In the genomic region with DNA sequence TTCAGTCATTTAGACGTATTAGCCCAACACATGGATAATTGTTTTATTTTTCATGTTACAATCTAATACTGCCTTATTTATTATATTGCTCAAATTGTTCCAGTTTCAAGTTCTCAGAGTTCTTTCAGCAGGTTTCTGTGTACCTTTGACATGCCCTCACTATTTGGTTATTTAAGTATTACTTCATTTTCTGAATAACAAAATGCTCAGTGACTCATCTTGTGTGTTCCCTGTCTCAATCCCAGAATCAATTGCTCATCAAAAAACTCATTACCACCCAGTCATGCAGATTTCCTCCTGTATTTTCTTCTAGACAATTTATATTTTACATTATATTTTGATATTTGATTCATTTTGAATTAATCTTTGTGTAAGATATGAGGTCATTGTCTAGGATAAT, we compare ENCODE assay signal across 26 cellular contexts.
DNase-seq lines count a peak whose midpoint lies in the region; ATAC-seq, FAIRE-seq and TF ChIP-seq lines count a peak whose summit lies in the region.
"Had no signal": no experiment of that assay in that cellular context is flagged by ENCODE, and none has a peak within 500 bp of the region (broad histone marks: within the 10 kb centered on the region; RNA-seq: fewer than 3 reads in every experiment).

No MANE protein-coding gene starts in this region.

- no TSS peak for BruUV-seq in PC-3 (replicated peaks; lab: Mats Ljungman, UMichigan)

- H2AFZ ChIP-seq in PC-3 (ENCODE audit: low read length) (no peak overlapping the region), keratinocyte (ENCODE audit: control insufficient read depth, low read length) (no peak overlapping the region)

- POLR2A ChIA-PET in PC-3 (lab: Charles Lee; ENCODE audit: unreplicated experiment), result no interaction called here

- H4K20me1 ChIP-seq in PC-3 (ENCODE audit: low read length) (no peaks in the 10 kb centered on the region), keratinocyte (ENCODE audit: control insufficient read depth, extremely low read depth, insufficient read depth, low read length) (no peaks in the 10 kb centered on the region)
- H4K20me1 ChIP-seq: BLaER1 treated with 17β-estradiol and CSF1 and Interleukin-3, amounts not matched to agents 10 nM and 100 nM had no signal

- no peaks in the 10 kb centered on the region for H3K9me1 ChIP-seq in keratinocyte (ENCODE audit: control insufficient read depth, extremely low read depth, insufficient read depth, low read length)

- ATAC-seq in PC-3 (no peak), HG03520 (IDR thresholded peaks at IDR 0.05; ENCODE audit: unreplicated experiment) (no peak), GM19328 (IDR thresholded peaks at IDR 0.05; ENCODE audit: unreplicated experiment) (no peak)
- ATAC-seq: heart left ventricle, left ventricle myocardium superior, sciatic nerve had no signal

- intact Hi-C loops in PC-3 (cut with micrococcal nuclease), result no loop called here

- dilution Hi-C loops in keratinocyte (cut with MboI; ENCODE audit: extremely low pct_ligation_motif_present, low sequenced_read_pairs), result no loop called here

- CTCF ChIA-PET in PC-3 (lab: Charles Lee), result no interaction called here

- H3K4me1 ChIP-seq in PC-3 (ENCODE audit: insufficient read depth, low read length) (no peaks in the 10 kb centered on the region), keratinocyte (ENCODE audit: control insufficient read depth, extremely low read depth, insufficient read depth, low read length) (peaks cover 6% of the 10 kb centered on the region)
- H3K4me1 ChIP-seq: BLaER1 treated with 17β-estradiol and CSF1 and Interleukin-3, amounts not matched to agents 10 nM and 100 nM; Caco-2; esophagus squamous epithelium; HAP-1; heart left ventricle; upper lobe of left lung had no signal

- H3K4me3 ChIP-seq in PC-3 (ENCODE audit: low read length) (no peak overlapping the region), choroid plexus epithelial cell (ENCODE audit: low read depth, low read length) (no peak overlapping the region), keratinocyte (ENCODE audit: control insufficient read depth in 2 of 3, extremely low read depth in 1 of 3, insufficient read depth in 2 of 3, low read depth in 1 of 3, low read length in 3 of 3) (no peak overlapping the region), brain microvascular endothelial cell (ENCODE audit: low read depth, low read length) (no peak overlapping the region)
- H3K4me3 ChIP-seq: BLaER1 treated with 17β-estradiol and CSF1 and Interleukin-3, amounts not matched to agents 10 nM and 100 nM; esophagus squamous epithelium; HAP-1; heart left ventricle; upper lobe of left lung had no signal

- H3K36me3 ChIP-seq in PC-3 (ENCODE audit: low read depth, low read length) (no peaks in the 10 kb centered on the region), keratinocyte (ENCODE audit: control insufficient read depth in 2 of 2, extremely low read depth in 1 of 2, insufficient read depth in 2 of 2, low read length in 2 of 2) (no peaks in the 10 kb centered on the region), brain microvascular endothelial cell (replicated peaks) (no peaks in the 10 kb centered on the region)
- H3K36me3 ChIP-seq: BLaER1 treated with 17β-estradiol and CSF1 and Interleukin-3, amounts not matched to agents 10 nM and 100 nM; esophagus squamous epithelium; HAP-1; heart left ventricle; upper lobe of left lung had no signal

- in situ Hi-C loops in brain microvascular endothelial cell (cut with HindIII; ENCODE audit: low pct_ligation_motif_present, low sequenced_read_pairs), result no loop called here

- H3K9ac ChIP-seq in PC-3 (ENCODE audit: low read length), result no peak overlapping the region
- no peak overlapping the region for H3K9ac ChIP-seq in keratinocyte (ENCODE audit: control insufficient read depth, extremely low read depth, insufficient read depth, low read length)
- H3K9ac ChIP-seq: BLaER1 treated with 17β-estradiol and CSF1 and Interleukin-3, amounts not matched to agents 10 nM and 100 nM had no signal

- H3K4me2 ChIP-seq in PC-3 (ENCODE audit: low read length), result no peak overlapping the region
- H3K4me2 ChIP-seq in keratinocyte (ENCODE audit: control insufficient read depth, extremely low read depth, insufficient read depth, low read depth, low read length), result no peak overlapping the region
- H3K4me2 ChIP-seq: BLaER1 treated with 17β-estradiol and CSF1 and Interleukin-3, amounts not matched to agents 10 nM and 100 nM had no signal

- no peaks in the 10 kb centered on the region for H3K27me3 ChIP-seq in PC-3 (ENCODE audit: low read length)
- no peaks in the 10 kb centered on the region for H3K27me3 ChIP-seq in keratinocyte (ENCODE audit: control insufficient read depth, extremely low read depth, insufficient read depth, low read length)
- no peaks in the 10 kb centered on the region for H3K27me3 ChIP-seq in brain microvascular endothelial cell (replicated peaks)
- H3K27me3 ChIP-seq: BLaER1 treated with 17β-estradiol and CSF1 and Interleukin-3, amounts not matched to agents 10 nM and 100 nM; esophagus squamous epithelium; heart left ventricle; upper lobe of left lung had no signal

- no peaks in the 10 kb centered on the region for H3F3A ChIP-seq in PC-3 (ENCODE audit: low read length, unreplicated experiment)

- FAIRE-seq in keratinocyte (lab: Jason Lieb, UNC), result no peak

- H3K79me2 ChIP-seq in PC-3 (ENCODE audit: low read length), result no peaks in the 10 kb centered on the region
- no peaks in the 10 kb centered on the region for H3K79me2 ChIP-seq in keratinocyte (ENCODE audit: control insufficient read depth, insufficient read depth, low read length)

- TF ChIP-seq CTCF in PC-3 (conservative IDR thresholded peaks at IDR 0.05; ENCODE audit: low read depth, low read length), result no peak
- TF ChIP-seq CTCF in choroid plexus epithelial cell (conservative IDR thresholded peaks at IDR 0.05; ENCODE audit: low read depth, low read length), result no peak
- no peak for TF ChIP-seq CTCF in keratinocyte (optimal IDR thresholded peaks at IDR 0.05 in 1 of 3, IDR thresholded peaks at IDR 0.05 in 1 of 3, conservative IDR thresholded peaks at IDR 0.05 in 1 of 3; ENCODE audit: extremely low read depth in 1 of 3, insufficient read depth in 2 of 3, low read length in 3 of 3)
- no peak for TF ChIP-seq CTCF in brain microvascular endothelial cell (IDR thresholded peaks at IDR 0.05; ENCODE audit: low read depth, low read length, missing control alignments)

- DNase-seq in Daoy (ENCODE audit: low read depth) (peak; percentile 16), PC-3 (peak; percentile 7), choroid plexus epithelial cell (ENCODE audit: low read depth) (peak; percentile 72), keratinocyte (ENCODE audit: low read depth, low spot score) (peak; percentile 2), SW480 (ENCODE audit: low spot score) (no peak), brain microvascular endothelial cell (no peak)
- DNase-seq: activated CD4-positive, alpha-beta T cell treated with anti-CD3 and anti-CD28 coated beads, Interleukin-2, amount 50 U/mL, for 48 hours; activated CD4-positive, CD25-positive, alpha-beta regulatory T cell; activated gamma-delta T cell treated with Interleukin-2 at 50 U/mL for 16 hours; amniotic stem cell; Caco-2; esophagus squamous epithelium; heart left ventricle; KG1; left ventricle myocardium superior; NCI-H1694 treated with DMSO at 0.1 percent for 48 hours; NCI-H69; nephron progenitor cell; posterior cingulate gyrus; T-helper 9 cell; upper lobe of left lung had no signal

- H3K27ac ChIP-seq in PC-3 (ENCODE audit: low read length) (no peak overlapping the region), keratinocyte (ENCODE audit: control insufficient read depth, insufficient read depth, low read length) (no peak overlapping the region), brain microvascular endothelial cell (no peak overlapping the region)
- H3K27ac ChIP-seq: BLaER1 treated with 17β-estradiol and CSF1 and Interleukin-3, amounts not matched to agents 10 nM and 100 nM; esophagus squamous epithelium; heart left ventricle; upper lobe of left lung had no signal

- H3K9me2 ChIP-seq in PC-3 (replicated peaks; ENCODE audit: low read length), result no peaks in the 10 kb centered on the region

- no peaks in the 10 kb centered on the region for H3K9me3 ChIP-seq in PC-3 (ENCODE audit: low read length)
- no peaks in the 10 kb centered on the region for H3K9me3 ChIP-seq in keratinocyte (ENCODE audit: control insufficient read depth, low read depth, low read length)
- H3K9me3 ChIP-seq: BLaER1 treated with 17β-estradiol and CSF1 and Interleukin-3, amounts not matched to agents 10 nM and 100 nM; Caco-2; esophagus squamous epithelium; HAP-1; heart left ventricle; upper lobe of left lung had no signal

Comparison
In these comparisons a context has a peak if more than half of its experiments do, and no peak if none do; other contexts are left out.
1. DNase-seq: peak in Daoy (single experiment), PC-3 (single experiment), choroid plexus epithelial cell (single experiment) and keratinocyte (single experiment); none in SW480 (single experiment) and brain microvascular endothelial cell (single experiment).